15 cellular contexts compared by ENCODE assay signal in genomic region chr12:49515266-49515665, GRCh38. TPM values are rescaled to one million over a fixed set of nuclear protein-coding genes. Genes with fewer than 3 reads are reported as not detected.
DNase-seq lines count a peak whose midpoint lies in the region; ATAC-seq, FAIRE-seq and TF ChIP-seq lines count a peak whose summit lies in the region.
"Had no signal": no experiment of that assay in that cellular context is flagged by ENCODE, and none has a peak within 500 bp of the region (broad histone marks: within the 10 kb centered on the region; RNA-seq: fewer than 3 reads in every experiment).

No MANE protein-coding gene starts in this region.

- peak; percentile 68 for DNase-seq in AG10803 (ENCODE audit: low read depth)
- peak; percentile 81 for DNase-seq in HT1080 (ENCODE audit: low read depth)
- DNase-seq in brain microvascular endothelial cell, result peak; percentile 79
- peak; percentile 18 for DNase-seq in left kidney (ENCODE audit: low read depth, low spot score)
- no peak for DNase-seq in HUDEP-2 (lab: John Stamatoyannopoulos, UW; ENCODE audit: unreplicated experiment in 76 of 76)
- no peak for DNase-seq in NCI-H2196 treated with DMSO at 0.1 percent for 48 hours (lab: John Stamatoyannopoulos, UW; ENCODE audit: unreplicated experiment)
- DNase-seq in frontal cortex (ENCODE audit: low spot score in 2 of 2), result no peak
- DNase-seq: activated CD8-positive, alpha-beta memory T cell treated with anti-CD3 and anti-CD28 coated beads, Interleukin-2, amount 50 U/mL, for 4 hours; Caco-2; left ventricle myocardium inferior; NCI-H2081; ovary had no signal

- peaks cover 11% of the 10 kb centered on the region for H3K36me3 ChIP-seq in brain microvascular endothelial cell (replicated peaks)
- H3K36me3 ChIP-seq: left ventricle myocardium inferior, ovary had no signal

- TF ChIP-seq CTCF in AG10803 (conservative IDR thresholded peaks at IDR 0.05; ENCODE audit: low read length), result no peak
- TF ChIP-seq CTCF in brain microvascular endothelial cell (IDR thresholded peaks at IDR 0.05; ENCODE audit: low read depth, low read length, missing control alignments), result no peak

- in situ Hi-C loops in brain microvascular endothelial cell (cut with HindIII; ENCODE audit: low pct_ligation_motif_present, low sequenced_read_pairs), result loop anchor here (25.0 kb wide), 1 partner anchor 153 kb away; the partner anchor contains the start of gene SPATS2

- H3K4me3 ChIP-seq in AG10803 (ENCODE audit: low read length), result no peak overlapping the region
- no peak overlapping the region for H3K4me3 ChIP-seq in brain microvascular endothelial cell (ENCODE audit: low read depth, low read length)
- H3K4me3 ChIP-seq: left ventricle myocardium inferior, ovary, suprapubic skin had no signal

- no peaks in the 10 kb centered on the region for H3K27me3 ChIP-seq in brain microvascular endothelial cell (replicated peaks)
- H3K27me3 ChIP-seq: ovary, suprapubic skin had no signal

- peak overlapping the region; percentile 40 for H3K27ac ChIP-seq in brain microvascular endothelial cell
- H3K27ac ChIP-seq: left ventricle myocardium inferior, ovary, suprapubic skin had no signal

- no peak for FAIRE-seq in frontal cortex (lab: Jason Lieb, UNC)

- no peak for ATAC-seq in GM18909 (IDR thresholded peaks at IDR 0.05; ENCODE audit: poor library complexity, unreplicated experiment)
- ATAC-seq: esophagus mucosa had no signal

RNA-seq across cellular contexts. Expression of gene KCNH3, which starts 23.6 kb away (rescaled TPM):
- total RNA-seq in HT1080 (2014; rRNA removed; shearing (Covaris generic)), result 4.7 and 5.2 TPM in 2 replicates
- 4.5 and 4.8 TPM in 2 replicates for polyA plus RNA-seq in HT1080 (2015; cell fraction: cytosol; rRNA removed)
- polyA plus RNA-seq in HT1080 (2015; cell fraction: nucleus; rRNA removed), result 6.8 and 7.4 TPM in 2 replicates
- 3.7 TPM for total RNA-seq in frontal cortex
- total RNA-seq: esophagus mucosa had no signal

RNA-seq across cellular contexts. Expression of gene MCRS1, which starts 52.7 kb away (rescaled TPM):
- total RNA-seq in HT1080 (2014; rRNA removed; shearing (Covaris generic)), result 99.1 and 106 TPM in 2 replicates
- polyA plus RNA-seq in HT1080 (2015; cell fraction: cytosol; rRNA removed), result 75.3 and 78.0 TPM in 2 replicates
- polyA plus RNA-seq in HT1080 (2015; cell fraction: nucleus; rRNA removed), result 98.2 and 105 TPM in 2 replicates
- total RNA-seq in frontal cortex, result 35.9 TPM

Comparison
In these comparisons a context has a peak if more than half of its experiments do, and no peak if none do; other contexts are left out.
1. DNase-seq: peak in AG10803 (single experiment), HT1080 (single experiment), brain microvascular endothelial cell (single experiment) and left kidney (single experiment); none in HUDEP-2 (0 of 76), NCI-H2196 treated with DMSO at 0.1 percent for 48 hours (single experiment) and frontal cortex (0 of 2).